8 cellular contexts compared by ENCODE assay signal in the genomic region with DNA sequence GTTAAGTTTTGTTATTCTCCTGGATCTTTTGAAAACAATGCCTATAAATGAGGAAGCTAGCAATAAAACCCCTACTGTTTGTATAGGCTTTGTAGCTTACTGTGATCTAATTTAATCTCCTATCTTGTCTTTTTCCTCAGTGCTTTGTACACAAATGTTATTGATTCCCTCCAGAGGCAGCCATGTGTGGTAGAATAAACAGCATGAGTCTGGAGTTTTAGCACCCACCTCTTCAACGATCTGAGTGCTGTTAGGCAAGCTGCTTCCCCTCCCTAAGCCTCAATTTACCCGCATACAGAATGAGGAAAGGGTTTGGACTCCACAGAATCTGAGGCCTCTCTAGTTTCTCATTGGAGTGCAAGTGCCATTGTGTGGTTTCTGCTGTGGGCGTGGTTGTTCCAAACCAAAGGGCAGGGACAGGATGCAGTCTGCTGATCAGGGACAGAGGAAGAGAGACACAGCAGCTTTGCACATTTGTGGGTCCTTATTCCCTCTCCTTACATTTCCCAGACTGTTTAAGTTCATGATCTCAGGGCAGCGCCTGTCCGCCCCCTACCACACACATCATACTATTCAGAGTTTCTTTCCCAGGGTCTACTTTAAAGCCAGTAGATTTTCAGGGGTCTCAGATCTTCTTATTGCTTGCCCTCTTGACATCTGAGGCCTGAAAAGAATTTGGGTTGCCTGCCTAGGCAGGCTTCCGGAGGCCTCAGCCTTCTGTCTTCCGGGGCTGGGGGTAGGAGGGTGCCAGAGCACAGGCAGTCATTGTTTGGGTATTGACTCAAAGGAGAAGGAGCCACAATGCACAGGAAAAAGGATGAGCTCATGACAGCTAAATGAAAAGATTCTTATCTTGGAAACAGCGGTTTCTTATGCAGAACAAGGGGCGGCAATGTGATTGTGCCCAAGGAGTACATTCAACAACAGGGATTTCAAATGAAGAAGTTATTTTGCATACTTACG.
A peak's percentile ranks its signal among the peaks of the same experiment; 100 is the strongest.
DNase-seq lines count a peak whose midpoint lies in the region; ATAC-seq and TF ChIP-seq lines count a peak whose summit lies in the region.

No MANE protein-coding gene starts in this region.

- peak overlapping the region; percentile 96 for H3K27ac Mint-ChIP-seq in activated CD8-positive, alpha-beta memory T cell treated with anti-CD3 and anti-CD28 coated beads, Interleukin-2, amount 10 ng/mL, durations not matched to agents 7 days and 5 days
- H3K27ac Mint-ChIP-seq in glutamatergic neuron (ENCODE audit: unreplicated experiment), result peak overlapping the region; percentile 91

- no peaks in the 10 kb centered on the region for H3K27me3 Mint-ChIP-seq in activated CD8-positive, alpha-beta memory T cell treated with anti-CD3 and anti-CD28 coated beads, Interleukin-2, amount 10 ng/mL, durations not matched to agents 7 days and 5 days
- H3K27me3 Mint-ChIP-seq in glutamatergic neuron (ENCODE audit: unreplicated experiment), result no peaks in the 10 kb centered on the region

- ATAC-seq in GM18861 (IDR thresholded peaks at IDR 0.05; ENCODE audit: unreplicated experiment), result peak; percentile 74
- peak; percentile 81 for ATAC-seq in HG02642 (IDR thresholded peaks at IDR 0.05; ENCODE audit: poor library complexity, unreplicated experiment)
- ATAC-seq in activated CD8-positive, alpha-beta memory T cell treated with anti-CD3 and anti-CD28 coated beads, Interleukin-2, amount 10 ng/mL, durations not matched to agents 7 days and 5 days, result peak; percentile 94

- no peaks in the 10 kb centered on the region for H3K36me3 ChIP-seq in ascending aorta

- no peak for TF ChIP-seq CTCF in glutamatergic neuron (IDR thresholded peaks at IDR 0.05; ENCODE audit: partially characterized antibody, unreplicated experiment)
- TF ChIP-seq CTCF in ascending aorta (IDR thresholded peaks at IDR 0.05), result no peak

- H3K27ac ChIP-seq in ascending aorta, result no peak overlapping the region

- H3K9me3 Mint-ChIP-seq in activated CD8-positive, alpha-beta memory T cell treated with anti-CD3 and anti-CD28 coated beads, Interleukin-2, amount 10 ng/mL, durations not matched to agents 7 days and 5 days (ENCODE audit: low read depth), result no peaks in the 10 kb centered on the region
- H3K9me3 Mint-ChIP-seq in glutamatergic neuron (ENCODE audit: unreplicated experiment), result no peaks in the 10 kb centered on the region

- peak overlapping the region; percentile 49 for H3K4me3 Mint-ChIP-seq in activated CD8-positive, alpha-beta memory T cell treated with anti-CD3 and anti-CD28 coated beads, Interleukin-2, amount 10 ng/mL, durations not matched to agents 7 days and 5 days
- H3K4me3 Mint-ChIP-seq in glutamatergic neuron (ENCODE audit: unreplicated experiment), result peak overlapping the region; percentile 34

- no peaks in the 10 kb centered on the region for H3K4me1 ChIP-seq in ascending aorta

- CTCF ChIA-PET in activated CD8-positive, alpha-beta memory T cell treated with anti-CD3 and anti-CD28 coated beads, Interleukin-2, amount 10 ng/mL, durations not matched to agents 7 days and 5 days (lab: Charles Lee), result interaction anchor here (0.8 to 2.1 kb wide), 5 partner anchors 10 to 153 kb away, joined by 3 to 7 read pairs (median 3); no protein-coding TSS in a partner anchor

- no peaks in the 10 kb centered on the region for H3K36me3 Mint-ChIP-seq in activated CD8-positive, alpha-beta memory T cell treated with anti-CD3 and anti-CD28 coated beads, Interleukin-2, amount 10 ng/mL, durations not matched to agents 7 days and 5 days
- no peaks in the 10 kb centered on the region for H3K36me3 Mint-ChIP-seq in glutamatergic neuron (ENCODE audit: unreplicated experiment)

- peak; percentile 78 for DNase-seq in NCI-H2107 treated with DMSO at 0.1 percent for 48 hours (lab: John Stamatoyannopoulos, UW; ENCODE audit: unreplicated experiment)
- peak; percentile 80 for DNase-seq in activated CD8-positive, alpha-beta memory T cell treated with anti-CD3 and anti-CD28 coated beads, Interleukin-2, amount 10 ng/mL, durations not matched to agents 7 days and 5 days
- no peak for DNase-seq in glutamatergic neuron
- peak; percentile 42 for DNase-seq in stimulated activated CD4-positive, alpha-beta T cell treated with anti-CD3 and anti-CD28 coated beads, Interleukin-2, amount 100 ng/mL, for 4 hours (ENCODE audit: low read depth)
- DNase-seq in DMS79 (lab: John Stamatoyannopoulos, UW), result no peak
- DNase-seq in ascending aorta (ENCODE audit: low spot score in 2 of 2), result no peak

- intact Hi-C loops in ascending aorta (cut with DNase I), result no loop called here

- H3K9me3 ChIP-seq in ascending aorta, result no peaks in the 10 kb centered on the region

- H3K4me1 Mint-ChIP-seq in activated CD8-positive, alpha-beta memory T cell treated with anti-CD3 and anti-CD28 coated beads, Interleukin-2, amount 10 ng/mL, durations not matched to agents 7 days and 5 days, result peaks cover 66% of the 10 kb centered on the region
- peaks cover 10% of the 10 kb centered on the region for H3K4me1 Mint-ChIP-seq in glutamatergic neuron (ENCODE audit: low read depth, unreplicated experiment)

- H3K27me3 ChIP-seq in ascending aorta, result no peaks in the 10 kb centered on the region

- no peak overlapping the region for H3K4me3 ChIP-seq in ascending aorta

Comparison
In these comparisons a context has a peak if more than half of its experiments do, and no peak if none do; other contexts are left out.
1. DNase-seq: peak in NCI-H2107 treated with DMSO at 0.1 percent for 48 hours (single experiment), activated CD8-positive, alpha-beta memory T cell treated with anti-CD3 and anti-CD28 coated beads, Interleukin-2, amount 10 ng/mL, durations not matched to agents 7 days and 5 days (single experiment) and stimulated activated CD4-positive, alpha-beta T cell treated with anti-CD3 and anti-CD28 coated beads, Interleukin-2, amount 100 ng/mL, for 4 hours (single experiment); none in glutamatergic neuron (single experiment), DMS79 (single experiment) and ascending aorta (0 of 2).
2. Peak in every context shown above with its lines, with median percentiles within 50 percentile points of each other: ATAC-seq.